ENCODE assay signal across 8 cellular contexts in the genomic region with DNA sequence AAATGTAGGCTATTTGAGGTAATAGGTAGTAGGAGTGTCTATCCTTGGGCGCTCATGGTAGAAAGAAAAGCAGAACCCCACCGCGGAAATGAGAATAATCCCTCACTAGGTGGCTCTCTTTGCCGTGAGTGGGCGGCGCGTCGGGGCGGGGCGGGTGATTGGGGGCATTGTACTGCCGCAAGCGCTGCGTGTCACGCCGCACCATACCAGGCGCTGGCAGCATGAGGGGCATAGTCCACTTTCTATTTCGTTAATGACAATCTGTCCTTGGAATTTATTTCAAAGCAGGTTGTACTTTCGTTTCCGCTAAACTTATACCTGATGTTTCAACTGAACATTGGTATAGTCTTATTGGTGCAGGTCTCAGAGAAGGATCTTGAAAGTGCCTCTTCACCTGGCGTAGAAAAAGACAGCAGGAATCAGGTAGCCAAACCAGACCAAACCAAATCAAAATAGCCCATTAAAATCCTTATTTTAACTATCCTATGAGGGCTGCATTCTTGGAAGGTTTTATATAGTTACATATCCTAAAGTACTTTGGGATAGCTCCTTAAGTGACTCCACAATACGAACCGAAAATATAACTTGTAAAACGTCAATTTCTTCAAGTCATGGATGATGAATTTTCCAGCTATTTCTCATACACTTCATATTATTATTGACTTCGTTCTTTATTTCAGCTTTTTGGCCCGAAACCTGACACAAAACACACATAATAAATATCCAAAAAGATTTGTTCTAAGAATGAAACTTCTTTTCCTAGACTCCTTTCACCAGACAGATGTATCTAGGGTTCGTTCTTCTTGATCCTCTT. TPM values are rescaled to one million over a fixed set of nuclear protein-coding genes. Genes with fewer than 3 reads are reported as not detected.
DNase-seq lines count a peak whose midpoint lies in the region; ATAC-seq and TF ChIP-seq lines count a peak whose summit lies in the region.

No MANE protein-coding gene starts in this region.

- peak overlapping the region; percentile 90 to 98 for H3K4me3 ChIP-seq in cardiac fibroblast (replicated peaks in 1 of 2; ENCODE audit: low read depth in 2 of 2, low read length in 2 of 2)

- H3K9me3 Mint-ChIP-seq in activated B cell treated with CpG ODN at 0.5 μM for 24 hours = no peaks in the 10 kb centered on the region

- CTCF ChIA-PET in activated B cell treated with CpG ODN at 0.5 μM for 24 hours (lab: Charles Lee) = interaction anchor here (1.0 to 1.4 kb wide), 3 partner anchors 55 to 139 kb away, joined by 3 read pairs; no protein-coding TSS in a partner anchor

- DNase-seq in NCI-H2227 treated with DMSO at 0.1 percent for 48 hours (lab: John Stamatoyannopoulos, UW) (peak; percentile 80), activated B cell treated with CpG ODN at 0.5 μM for 24 hours (peak; percentile 83), cardiac fibroblast (ENCODE audit: low read depth in 2 of 2) (peak; percentile 76 to 77), islet precursor cell (peak; percentile 89)
- peak; percentile 79 to 87 (median 81) for DNase-seq in stimulated activated CD4-positive, alpha-beta T cell treated with anti-CD3 and anti-CD28 coated beads, Interleukin-12 subunit alpha, Interleukin-12 subunit beta, amount 100 ng/mL, for 48 hours (ENCODE audit: low read depth in 2 of 3, low spot score in 1 of 3)

- H3K27me3 Mint-ChIP-seq in activated B cell treated with CpG ODN at 0.5 μM for 24 hours = peaks cover under 1% of the 10 kb centered on the region

- H3K4me3 Mint-ChIP-seq in activated B cell treated with CpG ODN at 0.5 μM for 24 hours = peak overlapping the region; percentile 97

- POLR2A ChIA-PET in activated B cell treated with CpG ODN at 0.5 μM for 24 hours (lab: Charles Lee) = interaction anchor here (0.6 to 4.0 kb wide), 7 partner anchors 19 to 900 kb away, joined by 3 to 48 read pairs (median 3); a partner anchor contains a TSS

- H3K27ac ChIP-seq in 22Rv1 = peak overlapping the region; percentile 93

- TF ChIP-seq CTCF in 22Rv1 (IDR thresholded peaks at IDR 0.05) (peak; percentile 87), activated B cell treated with CpG ODN at 0.5 μM for 24 hours (IDR thresholded peaks at IDR 0.05) (no peak), cardiac fibroblast (IDR thresholded peaks at IDR 0.05; ENCODE audit: low read depth, low read length) (peak; percentile 45)

- peak; percentile 36 for ATAC-seq in GM18858 (IDR thresholded peaks at IDR 0.05; ENCODE audit: unreplicated experiment)
- ATAC-seq in HG03159 (IDR thresholded peaks at IDR 0.05; ENCODE audit: unreplicated experiment) = peak; percentile 46
- ATAC-seq in activated B cell treated with CpG ODN at 0.5 μM for 24 hours (ENCODE audit: low read depth) = peak; percentile 51

- peaks cover 36% of the 10 kb centered on the region for H3K4me1 Mint-ChIP-seq in activated B cell treated with CpG ODN at 0.5 μM for 24 hours

- intact Hi-C loops in activated B cell treated with CpG ODN at 0.5 μM for 24 hours (cut with micrococcal nuclease) = loop anchor here (1.0 to 5.0 kb wide), 14 partner anchors 37 to 1442 kb away; a partner anchor contains a TSS

- H3K36me3 Mint-ChIP-seq in activated B cell treated with CpG ODN at 0.5 μM for 24 hours (ENCODE audit: low read depth) = peaks cover 25% of the 10 kb centered on the region

- peak overlapping the region; percentile 100 for H3K27ac Mint-ChIP-seq in activated B cell treated with CpG ODN at 0.5 μM for 24 hours

RNA-seq across cellular contexts. Expression of a gene that starts 1.9 kb away (rescaled TPM):
- total RNA-seq in activated B cell treated with CpG ODN at 0.5 μM for 24 hours = 79.4 and 83.5 TPM in 2 replicates

RNA-seq across cellular contexts. Expression of a gene that starts 52.2 kb away (rescaled TPM):
- total RNA-seq in activated B cell treated with CpG ODN at 0.5 μM for 24 hours = not detected in 2 replicates

Comparison
In these comparisons a context has a peak if more than half of its experiments do, and no peak if none do; other contexts are left out.
1. Peak in every context shown above with its lines: DNase-seq, ATAC-seq, H3K4me3 ChIP-seq and H3K27ac ChIP-seq.